In the genomic region with DNA sequence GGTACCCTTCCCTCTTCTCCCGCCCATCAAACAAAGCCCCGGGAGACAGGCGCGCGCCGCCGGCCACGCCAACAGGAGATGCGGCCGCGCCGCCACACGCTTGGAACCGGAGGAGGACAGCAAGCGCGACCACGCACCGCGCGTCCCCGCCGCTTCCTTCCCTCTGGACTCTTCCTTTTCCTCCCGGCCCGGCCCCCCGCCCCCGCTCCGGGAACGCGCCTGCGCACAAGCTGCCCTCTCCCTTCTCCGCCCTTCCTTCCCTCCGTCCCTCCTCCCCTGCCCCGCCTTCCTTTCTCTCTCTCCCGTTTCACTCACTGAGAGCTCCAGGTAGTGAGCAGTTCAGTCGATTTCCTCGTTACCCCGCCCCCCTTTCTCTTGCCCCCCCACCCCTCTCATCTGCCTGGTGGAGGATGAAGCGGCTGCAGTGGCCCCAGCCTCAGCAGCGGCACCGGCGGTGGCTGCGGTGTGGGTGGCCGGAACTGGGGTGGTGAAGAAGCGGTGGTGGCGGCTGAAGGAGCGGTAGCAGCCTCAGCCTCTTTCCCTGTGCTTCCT, we compare ENCODE assay signal across 8 cellular contexts. TPM values are rescaled to one million over a fixed set of nuclear protein-coding genes. Genes with fewer than 3 reads are reported as not detected.
DNase-seq lines count a peak whose midpoint lies in the region; ATAC-seq and TF ChIP-seq lines count a peak whose summit lies in the region.

Gene RASA1, plus strand, starts transcription at position 310 of the 552 bp plus-strand sequence. CDS start 569 bp downstream, outside the sequence.

- peak within 1 kb of the TSS; percentile 82 for H4K91ac ChIP-seq in trophoblast cell (ENCODE audit: low read depth, low read length)

- peaks cover 12% of the 10 kb centered on the region for H3K79me1 ChIP-seq in trophoblast cell (ENCODE audit: low read length)

- TF ChIP-seq EP300 in tibial nerve (IDR thresholded peaks at IDR 0.05) = peak; percentile 56 to 94

- H3K4me3 ChIP-seq in adipocyte (ENCODE audit: low read length) (peak within 1 kb of the TSS; percentile 98), trophoblast cell (ENCODE audit: low read depth, low read length) (peak within 1 kb of the TSS; percentile 98), tibial nerve (peak within 1 kb of the TSS; percentile 62 to 94 (median 80))

- TF ChIP-seq POLR2A in tibial nerve (IDR thresholded peaks at IDR 0.05) = peak; percentile 75 to 91

- no peaks in the 10 kb centered on the region for H3K27me3 ChIP-seq in adipocyte (replicated peaks; ENCODE audit: control insufficient read depth, insufficient read depth, low read length)
- H3K27me3 ChIP-seq in trophoblast cell (ENCODE audit: insufficient read depth, low read length) = no peaks in the 10 kb centered on the region
- no peaks in the 10 kb centered on the region for H3K27me3 ChIP-seq in tibial nerve

- H3K36me3 ChIP-seq in adipocyte (ENCODE audit: control insufficient read depth, insufficient read depth, low read length, severe bottlenecking) (no peaks in the 10 kb centered on the region), trophoblast cell (ENCODE audit: control insufficient read depth in 1 of 2, insufficient read depth in 2 of 2, low read length in 2 of 2) (peaks cover 0 to 7% of the 10 kb centered on the region in 2 experiments), tibial nerve (peaks cover 0 to 5% (median 0%) of the 10 kb centered on the region in 3 donors)

- peak within 1 kb of the TSS; percentile 99 for H3K23ac ChIP-seq in trophoblast cell (ENCODE audit: low read length)

- peak within 1 kb of the TSS; percentile 91 for H2BK5ac ChIP-seq in trophoblast cell (ENCODE audit: low read depth, low read length, poor library complexity)

- intact Hi-C loops in cardiac septum (cut with DNase I) = loop anchor here (1.0 to 5.0 kb wide), 2 partner anchors 145 to 650 kb away; partner anchors contain the start of genes CCNH and COX7C

- TF ChIP-seq CTCF in GM13976 (IDR thresholded peaks at IDR 0.05; ENCODE audit: borderline replicate concordance, control extremely low read depth, extremely low read depth, insufficient read depth, missing control alignments) (no peak), tibial nerve (IDR thresholded peaks at IDR 0.05) (no peak)

- peak within 1 kb of the TSS; percentile 89 for H3K4me2 ChIP-seq in trophoblast cell (ENCODE audit: low read length)

- DNase-seq in GM13976 (ENCODE audit: low spot score) = peak; percentile 92
- DNase-seq in NCI-H1436 treated with DMSO at 0.1 percent for 48 hours (lab: John Stamatoyannopoulos, UW) = peak; percentile 68
- DNase-seq in T follicular helper cell (ENCODE audit: low read depth) = peak; percentile 69
- peak; percentile 97 for DNase-seq in adipocyte (ENCODE audit: low read depth)
- peak; percentile 99 for DNase-seq in cardiac septum (ENCODE audit: low spot score)
- DNase-seq in trophoblast cell = peak; percentile 90 to 91
- DNase-seq in tibial nerve (ENCODE audit: low spot score in 2 of 2) = peak; percentile 86 to 90

- H4K8ac ChIP-seq in trophoblast cell (ENCODE audit: low read depth, low read length) = peak within 1 kb of the TSS; percentile 95

- H3K18ac ChIP-seq in trophoblast cell (ENCODE audit: low read length) = peak within 1 kb of the TSS; percentile 92

- H3K4ac ChIP-seq in trophoblast cell (ENCODE audit: low read depth, low read length) = peak within 1 kb of the TSS; percentile 75

- peaks cover 16% of the 10 kb centered on the region for H3K79me2 ChIP-seq in trophoblast cell (ENCODE audit: control insufficient read depth, insufficient read depth, low read length, poor library complexity)

- peak within 1 kb of the TSS; percentile 91 for H3K14ac ChIP-seq in trophoblast cell (ENCODE audit: low read length)

- H3K27ac ChIP-seq in trophoblast cell (ENCODE audit: low read depth, low read length) = peak within 1 kb of the TSS; percentile 97
- H3K27ac ChIP-seq in tibial nerve = peak within 1 kb of the TSS; percentile 88 to 96 (median 90)

- WGBS in trophoblast cell (ENCODE audit: extremely low coverage, insufficient coverage, insufficient read length) = no CpG with 5 or more reads among the region's 46 CpGs
- 1% methylated on average over 45 to 46 of the region's 46 CpGs for WGBS in tibial nerve, 2 donors

- peak within 1 kb of the TSS; percentile 10 for H2BK12ac ChIP-seq in trophoblast cell (ENCODE audit: low read length)

- peak within 1 kb of the TSS; percentile 87 for H2BK120ac ChIP-seq in trophoblast cell (ENCODE audit: insufficient read depth, low read length, poor library complexity)

- H3K4me1 ChIP-seq in adipocyte (ENCODE audit: control insufficient read depth, insufficient read depth, low read length) (peaks cover 9% of the 10 kb centered on the region), trophoblast cell (ENCODE audit: control insufficient read depth in 1 of 2, insufficient read depth in 2 of 2, low read length in 2 of 2) (no peaks in the 10 kb centered on the region), tibial nerve (peaks cover 0 to 32% (median 9%) of the 10 kb centered on the region in 4 donors)

- H3K9ac ChIP-seq in adipocyte (ENCODE audit: low read length) (peak within 1 kb of the TSS; percentile 96), trophoblast cell (ENCODE audit: low read length) (peak within 1 kb of the TSS; percentile 99)

- H3K9me3 ChIP-seq in adipocyte (ENCODE audit: control insufficient read depth, low read length) (no peaks in the 10 kb centered on the region), trophoblast cell (ENCODE audit: insufficient read depth, low read depth, low read length) (peaks cover 3% of the 10 kb centered on the region), tibial nerve (no peaks in the 10 kb centered on the region)

- peak within 1 kb of the TSS; percentile 91 for H2AFZ ChIP-seq in trophoblast cell (ENCODE audit: insufficient read depth, low read length, poor library complexity)

- peak within 1 kb of the TSS; percentile 79 for H4K12ac ChIP-seq in trophoblast cell (ENCODE audit: low read depth, low read length)

- H2AK5ac ChIP-seq in trophoblast cell (ENCODE audit: low read length) = peak within 1 kb of the TSS; percentile 40

- ATAC-seq in HG02852 (IDR thresholded peaks at IDR 0.05; ENCODE audit: unreplicated experiment) = peak; percentile 53

- in situ Hi-C loops in GM13976 (cut with MboI; ENCODE audit: low sequenced_read_pairs, unreplicated experiment) = no loop called here

RNA-seq across cellular contexts. Expression of gene RASA1, which starts in this region (rescaled TPM):
- 19.2 TPM for total RNA-seq in cardiac septum
- 124 and 129 TPM in 2 replicates for polyA plus RNA-seq in trophoblast cell (2013)
- 10 to 100 TPM; 26.9 to 40.6 (median 33.7) TPM for total RNA-seq in tibial nerve

Comparison
In these comparisons a context has a peak if more than half of its experiments do, and no peak if none do; other contexts are left out.
1. Peak in every context shown above with its lines: DNase-seq, ATAC-seq, H3K4me3 ChIP-seq and H3K27ac ChIP-seq.